8 cellular contexts compared by ENCODE assay signal in genomic region chr17:41785091-41785875, GRCh38. TPM values are rescaled to one million over a fixed set of nuclear protein-coding genes. Genes with fewer than 3 reads are reported as not detected.
A peak's percentile ranks its signal among the peaks of the same experiment; 100 is the strongest.
DNase-seq lines count a peak whose midpoint lies in the region; ATAC-seq and TF ChIP-seq lines count a peak whose summit lies in the region.

No MANE protein-coding gene starts in this region.

- H3K9me3 ChIP-seq in cardiac muscle cell (ENCODE audit: low read depth) (no peaks in the 10 kb centered on the region), uterus (no peaks in the 10 kb centered on the region)

- H3K4me1 ChIP-seq in cardiac muscle cell (ENCODE audit: low read depth) (peaks cover 35% of the 10 kb centered on the region), uterus (peaks cover 0 to 11% of the 10 kb centered on the region in 2 donors)

- DNase-seq in cardiac muscle cell (ENCODE audit: low read depth in 1 of 2, low spot score in 1 of 2), result peak; percentile 42 to 84
- DNase-seq in Right ventricle myocardium superior, result no peak
- DNase-seq in choroid plexus epithelial cell (ENCODE audit: low read depth), result peak; percentile 70
- peak; percentile 79 to 86 for DNase-seq in lung microvascular endothelial cell (ENCODE audit: low read depth in 2 of 2)
- no peak for DNase-seq in uterus
- DNase-seq in MV-4-11 (lab: John Stamatoyannopoulos, UW), result no peak
- no peak for DNase-seq in head of caudate nucleus

- H3K27ac ChIP-seq in cardiac muscle cell (peak overlapping the region; percentile 88), uterus (peak overlapping the region; percentile 79 to 88)

- intact Hi-C loops in Right ventricle myocardium superior (cut with DNase I), result no loop called here
- intact Hi-C loops in uterus (cut with DNase I; ENCODE audit: low total_unique reads), result no loop called here
- intact Hi-C loops in head of caudate nucleus (cut with DNase I), result no loop called here

- H3K36me3 ChIP-seq in cardiac muscle cell (no peaks in the 10 kb centered on the region), uterus (no peaks in the 10 kb centered on the region)

- H3K4me3 ChIP-seq in cardiac muscle cell (peak overlapping the region; percentile 51), choroid plexus epithelial cell (ENCODE audit: low read depth, low read length) (peak overlapping the region; percentile 82), uterus (peak overlapping the region; percentile 54 to 68)

- TF ChIP-seq CTCF in cardiac muscle cell (IDR thresholded peaks at IDR 0.05; ENCODE audit: low read depth, low read length) (no peak), choroid plexus epithelial cell (conservative IDR thresholded peaks at IDR 0.05; ENCODE audit: low read depth, low read length) (no peak), uterus (IDR thresholded peaks at IDR 0.05) (no peak)

- no peak for TF ChIP-seq POLR2A in uterus (IDR thresholded peaks at IDR 0.05)

- ATAC-seq in Right ventricle myocardium superior (ENCODE audit: poor library complexity) (no peak), HG02840 (IDR thresholded peaks at IDR 0.05; ENCODE audit: low FRiP score, unreplicated experiment) (no peak)

- H3K27me3 ChIP-seq in cardiac muscle cell (no peaks in the 10 kb centered on the region), uterus (no peaks in the 10 kb centered on the region)

RNA-seq across cellular contexts. Expression of gene JUP, which starts 1.2 kb away (rescaled TPM):
- total RNA-seq in cardiac muscle cell (296 and 359 TPM in 2 replicates), Right ventricle myocardium superior (195 TPM), lung microvascular endothelial cell (216 and 333 TPM in 2 replicates), uterus (100 to 1,000 TPM in 1 of 4 donors, 10 to 100 TPM in 3; 49.1 to 110 (median 70.0) TPM)
- 160 and 206 TPM in 2 replicates for polyA plus RNA-seq in cardiac muscle cell

RNA-seq across cellular contexts. Expression of gene P3H4, which starts 26.5 kb away (rescaled TPM):
- total RNA-seq in cardiac muscle cell (118 and 153 TPM in 2 replicates), Right ventricle myocardium superior (6.7 TPM), lung microvascular endothelial cell (41.8 and 51.2 TPM in 2 replicates), uterus (10 to 100 TPM in 3 of 4 donors, 1 to 10 TPM in 1; 10.0 to 67.0 (median 35.1) TPM)
- 137 and 138 TPM in 2 replicates for polyA plus RNA-seq in cardiac muscle cell

RNA-seq across cellular contexts. Expression of gene FKBP10, which starts 27.5 kb away (rescaled TPM):
- 265 and 336 TPM in 2 replicates for total RNA-seq in cardiac muscle cell
- polyA plus RNA-seq in cardiac muscle cell, result 113 and 165 TPM in 2 replicates
- 10.6 TPM for total RNA-seq in Right ventricle myocardium superior
- total RNA-seq in lung microvascular endothelial cell, result 95.7 and 106 TPM in 2 replicates
- 100 to 1,000 TPM in 2 of 4 donors, 10 to 100 TPM in 2; 22.9 to 226 (median 89.5) TPM for total RNA-seq in uterus

RNA-seq across cellular contexts. Expression of gene NT5C3B, which starts 50.7 kb away (rescaled TPM):
- total RNA-seq in cardiac muscle cell (164 and 190 TPM in 2 replicates), Right ventricle myocardium superior (14.7 TPM), lung microvascular endothelial cell (64.7 and 74.5 TPM in 2 replicates), uterus (10 to 100 TPM; 32.5 to 77.9 (median 68.1) TPM)
- polyA plus RNA-seq in cardiac muscle cell, result 221 and 222 TPM in 2 replicates

RNA-seq across cellular contexts. Expression of gene HAP1, which starts 50.8 kb away (rescaled TPM):
- total RNA-seq in cardiac muscle cell, result 0.98 and 1.8 TPM in 2 replicates
- polyA plus RNA-seq in cardiac muscle cell, result 0.80 and 2.1 TPM in 2 replicates
- total RNA-seq in Right ventricle myocardium superior, result not detected
- under 0.01 and 0.20 TPM in 2 replicates for total RNA-seq in lung microvascular endothelial cell
- total RNA-seq in uterus, result 1 to 10 TPM in 1 of 4 donors, not detected in 3; 2.2 TPM

Comparison
In these comparisons a context has a peak if more than half of its experiments do, and no peak if none do; other contexts are left out.
1. DNase-seq: peak in cardiac muscle cell (2 of 2), choroid plexus epithelial cell (single experiment) and lung microvascular endothelial cell (2 of 2); none in Right ventricle myocardium superior (single experiment), uterus (0 of 2), MV-4-11 (single experiment) and head of caudate nucleus (0 of 42).
2. Peak in every context shown above with its lines, with median percentiles within 50 percentile points of each other: H3K4me3 ChIP-seq.